In genomic region chr4:178275671-178276360, GRCh38 we compare ENCODE assay signal across 1 cellular context.
TF ChIP-seq lines count a peak whose summit lies in the region.

No MANE protein-coding gene starts in this region.

TF ChIP-seq in GM23338, 12 proteins besides CTCF, POLR2A, EP300 and RAD21 (continued from another document):
- TF ChIP-seq ZNF114 (CRISPR knock-in tag; IDR thresholded peaks at IDR 0.05) (no peak), CREB1 (CRISPR knock-in tag; IDR thresholded peaks at IDR 0.05; ENCODE audit: low read depth) (no peak), STAT1 (IDR thresholded peaks at IDR 0.05; ENCODE audit: unreplicated experiment) (no peak), REST (IDR thresholded peaks at IDR 0.05; ENCODE audit: unreplicated experiment) (no peak), EZH2 (IDR thresholded peaks at IDR 0.05; ENCODE audit: low read depth, unreplicated experiment) (no peak)
- TF ChIP-seq, protein P1, sequence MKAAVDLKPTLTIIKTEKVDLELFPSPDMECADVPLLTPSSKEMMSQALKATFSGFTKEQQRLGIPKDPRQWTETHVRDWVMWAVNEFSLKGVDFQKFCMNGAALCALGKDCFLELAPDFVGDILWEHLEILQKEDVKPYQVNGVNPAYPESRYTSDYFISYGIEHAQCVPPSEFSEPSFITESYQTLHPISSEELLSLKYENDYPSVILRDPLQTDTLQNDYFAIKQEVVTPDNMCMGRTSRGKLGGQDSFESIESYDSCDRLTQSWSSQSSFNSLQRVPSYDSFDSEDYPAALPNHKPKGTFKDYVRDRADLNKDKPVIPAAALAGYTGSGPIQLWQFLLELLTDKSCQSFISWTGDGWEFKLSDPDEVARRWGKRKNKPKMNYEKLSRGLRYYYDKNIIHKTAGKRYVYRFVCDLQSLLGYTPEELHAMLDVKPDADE (IDR thresholded peaks at IDR 0.05) = no peak
